ENCODE assay signal across 11 cellular contexts in genomic region chr1:63829349-63830327, GRCh38. TPM values are rescaled to one million over a fixed set of nuclear protein-coding genes. Genes with fewer than 3 reads are reported as not detected.
A peak's percentile ranks its signal among the peaks of the same experiment; 100 is the strongest.
DNase-seq lines count a peak whose midpoint lies in the region; ATAC-seq and TF ChIP-seq lines count a peak whose summit lies in the region.
"Had no signal": no experiment of that assay in that cellular context is flagged by ENCODE, and none has a peak within 500 bp of the region (broad histone marks: within the 10 kb centered on the region; RNA-seq: fewer than 3 reads in every experiment).

No MANE protein-coding gene starts in this region.

- H3K27ac ChIP-seq in tibial artery, result peak overlapping the region; percentile 70 to 74

- DNase-seq in HFFc6 (no peak), chondrocyte (ENCODE audit: low spot score) (no peak), medulla oblongata (ENCODE audit: extremely low spot score) (peak; percentile 40), tibial artery (no peak), SKM-1 treated with dmso at 0.1 percent for 144 hours (lab: John Stamatoyannopoulos, UW; ENCODE audit: unreplicated experiment) (no peak), AML-193 (lab: John Stamatoyannopoulos, UW) (no peak), head of caudate nucleus (no peak)
- DNase-seq: Karpas-422; naive thymus-derived CD8-positive, alpha-beta T cell; NCI-H2107 had no signal

- H3K4me3 ChIP-seq in tibial artery, result peak overlapping the region; percentile 8 to 15

- H3K4me1 ChIP-seq in tibial artery, result peaks cover 0 to 75% (median 36%) of the 10 kb centered on the region in 4 donors

- H3K4me1 Mint-ChIP-seq in HFFc6 (ENCODE audit: low read depth) (peaks cover 44% of the 10 kb centered on the region), chondrocyte (ENCODE audit: low read depth) (peaks cover 86% of the 10 kb centered on the region)

- intact Hi-C loops in tibial artery (cut with DNase I; ENCODE audit: low total_unique reads) (no loop called here), head of caudate nucleus (cut with DNase I) (no loop called here)

- no peak overlapping the region for H3K27ac Mint-ChIP-seq in HFFc6
- H3K27ac Mint-ChIP-seq in chondrocyte (ENCODE audit: unreplicated experiment), result peak overlapping the region; percentile 73
- H3K27ac Mint-ChIP-seq: naive thymus-derived CD8-positive, alpha-beta T cell had no signal

- H3K27me3 Mint-ChIP-seq in HFFc6 (ENCODE audit: insufficient read depth) (peaks cover 10% of the 10 kb centered on the region), chondrocyte (ENCODE audit: low read depth) (no peaks in the 10 kb centered on the region)

- no peaks in the 10 kb centered on the region for H3K9me3 ChIP-seq in tibial artery

- no peaks in the 10 kb centered on the region for H3K36me3 ChIP-seq in tibial artery

- no peak for TF ChIP-seq CTCF in HFFc6 (IDR thresholded peaks at IDR 0.05)
- peak; percentile 12 for TF ChIP-seq CTCF in chondrocyte (IDR thresholded peaks at IDR 0.05)
- no peak for TF ChIP-seq CTCF in tibial artery (IDR thresholded peaks at IDR 0.05)

- peaks cover 5% of the 10 kb centered on the region for H3K9me3 Mint-ChIP-seq in HFFc6
- H3K9me3 Mint-ChIP-seq in chondrocyte (ENCODE audit: low read depth), result no peaks in the 10 kb centered on the region

- no peaks in the 10 kb centered on the region for H3K27me3 ChIP-seq in tibial artery

- H3K36me3 Mint-ChIP-seq in HFFc6 (ENCODE audit: low read depth) (peaks cover 11% of the 10 kb centered on the region), chondrocyte (ENCODE audit: low read depth) (peaks cover 4% of the 10 kb centered on the region)
- H3K36me3 Mint-ChIP-seq: naive thymus-derived CD8-positive, alpha-beta T cell had no signal

- no peak for ATAC-seq in GM18870 (IDR thresholded peaks at IDR 0.05; ENCODE audit: unreplicated experiment)
- ATAC-seq: naive thymus-derived CD8-positive, alpha-beta T cell had no signal

- peak overlapping the region; percentile 28; the same call in 1 of the 2 replicates for H3K4me3 Mint-ChIP-seq in HFFc6
- H3K4me3 Mint-ChIP-seq in chondrocyte (ENCODE audit: unreplicated experiment), result no peak overlapping the region
- H3K4me3 Mint-ChIP-seq: naive thymus-derived CD8-positive, alpha-beta T cell had no signal

RNA-seq across cellular contexts. Expression of gene ROR1, which starts 55.8 kb away (rescaled TPM):
- total RNA-seq in HFFc6 (2021; fragmentation: NEBNext Ultra II Directional; extraction: Animal tissue kit (Norgen Biotek cat#: 25700)), result 1 to 10 TPM; 7.4 to 9.4 (median 8.9) TPM
- total RNA-seq in chondrocyte, result 75.2 to 131 TPM (median 123 TPM) in 3 replicates
